ENCODE assay signal across 19 cellular contexts in the genomic region with DNA sequence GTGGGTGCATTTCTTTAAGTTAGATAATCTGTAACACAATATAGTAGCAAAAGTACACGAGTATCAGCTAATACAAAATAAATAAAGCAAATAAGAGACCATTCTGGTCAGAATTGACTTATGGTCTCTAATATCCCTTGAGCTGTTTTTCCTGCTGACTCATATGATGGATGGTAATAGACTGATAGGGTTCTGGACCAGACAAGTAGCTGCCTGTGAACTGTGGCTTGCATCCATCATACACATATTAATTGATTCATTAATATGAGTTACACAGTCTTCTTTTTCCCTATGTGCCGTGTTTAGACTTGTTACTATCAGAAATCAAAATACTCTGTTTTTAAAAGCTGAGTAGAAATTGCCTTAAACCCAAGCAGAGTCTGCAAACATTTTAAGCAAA.
DNase-seq lines count a peak whose midpoint lies in the region; ATAC-seq, FAIRE-seq and TF ChIP-seq lines count a peak whose summit lies in the region.
"Had no signal": no experiment of that assay in that cellular context is flagged by ENCODE, and none has a peak within 500 bp of the region (broad histone marks: within the 10 kb centered on the region; RNA-seq: fewer than 3 reads in every experiment).

No MANE protein-coding gene starts in this region.

- H2AFZ ChIP-seq in keratinocyte (ENCODE audit: control insufficient read depth, low read length) = no peak overlapping the region
- H2AFZ ChIP-seq: GM23338 had no signal

- TF ChIP-seq CTCF in BE2C (IDR thresholded peaks at IDR 0.05; ENCODE audit: low read depth, low read length) = no peak
- TF ChIP-seq CTCF in RWPE2 (IDR thresholded peaks at IDR 0.05; ENCODE audit: poor library complexity, severe bottlenecking) = no peak
- no peak for TF ChIP-seq CTCF in bronchial epithelial cell (IDR thresholded peaks at IDR 0.05; ENCODE audit: insufficient read depth, low read length, severe bottlenecking)
- no peak for TF ChIP-seq CTCF in keratinocyte (optimal IDR thresholded peaks at IDR 0.05 in 1 of 3, IDR thresholded peaks at IDR 0.05 in 1 of 3, conservative IDR thresholded peaks at IDR 0.05 in 1 of 3; ENCODE audit: extremely low read depth in 1 of 3, insufficient read depth in 2 of 3, low read length in 3 of 3)

- peaks cover 0 to 1% of the 10 kb centered on the region in 2 donors for H3K27me3 Mint-ChIP-seq in CD4-positive, alpha-beta memory T cell

- FAIRE-seq in bronchial epithelial cell (lab: Jason Lieb, UNC) (no peak), keratinocyte (lab: Jason Lieb, UNC) (peak; percentile 85)
- FAIRE-seq: G401.6, GM12891 had no signal

- peak; percentile 86 for ATAC-seq in RWPE2 (ENCODE audit: low read depth)
- ATAC-seq: GM23338 had no signal

- H3K4me1 ChIP-seq in BE2C = peaks cover 21% of the 10 kb centered on the region
- peaks cover 21% of the 10 kb centered on the region for H3K4me1 ChIP-seq in RWPE2 (ENCODE audit: insufficient read depth, poor library complexity, severe bottlenecking)
- H3K4me1 ChIP-seq in keratinocyte (ENCODE audit: control insufficient read depth, extremely low read depth, insufficient read depth, low read length) = peaks cover 24% of the 10 kb centered on the region
- no peaks in the 10 kb centered on the region for H3K4me1 ChIP-seq in CD4-positive, alpha-beta memory T cell (ENCODE audit: insufficient read depth, low read length)
- H3K4me1 ChIP-seq: BLaER1 treated with 17β-estradiol and CSF1 and Interleukin-3, amounts not matched to agents 10 nM and 100 nM had no signal

- no peaks in the 10 kb centered on the region for H3K9me1 ChIP-seq in keratinocyte (ENCODE audit: control insufficient read depth, extremely low read depth, insufficient read depth, low read length)

- H3K4me2 ChIP-seq in keratinocyte (ENCODE audit: control insufficient read depth, extremely low read depth, insufficient read depth, low read depth, low read length) = peak overlapping the region; percentile 39
- H3K4me2 ChIP-seq: BLaER1 treated with 17β-estradiol and CSF1 and Interleukin-3, amounts not matched to agents 10 nM and 100 nM; GM23338 had no signal

- no peaks in the 10 kb centered on the region for H3K36me3 Mint-ChIP-seq in CD4-positive, alpha-beta memory T cell
- H3K36me3 Mint-ChIP-seq: CD4-positive, CD25-positive, alpha-beta regulatory T cell had no signal

- H3K4me1 Mint-ChIP-seq in CD4-positive, alpha-beta memory T cell = no peaks in the 10 kb centered on the region
- H3K4me1 Mint-ChIP-seq: CD4-positive, CD25-positive, alpha-beta regulatory T cell; GM23338 had no signal

- intact Hi-C loops in CD4-positive, alpha-beta memory T cell (cut with micrococcal nuclease) = no loop called here

- POLR2A ChIA-PET in CD4-positive, alpha-beta memory T cell (lab: Charles Lee; ENCODE audit: partially characterized antibody) = no interaction called here

- H3K9me3 ChIP-seq in BE2C (no peaks in the 10 kb centered on the region), RWPE2 (ENCODE audit: severe bottlenecking) (no peaks in the 10 kb centered on the region), keratinocyte (ENCODE audit: control insufficient read depth, low read depth, low read length) (no peaks in the 10 kb centered on the region)
- H3K9me3 ChIP-seq in CD4-positive, alpha-beta memory T cell (ENCODE audit: control insufficient read depth in 1 of 2, low read length in 2 of 2) = no peaks in the 10 kb centered on the region
- H3K9me3 ChIP-seq: BLaER1 treated with 17β-estradiol and CSF1 and Interleukin-3, amounts not matched to agents 10 nM and 100 nM had no signal

- dilution Hi-C loops in keratinocyte (cut with MboI; ENCODE audit: extremely low pct_ligation_motif_present, low sequenced_read_pairs) = no loop called here

- no peak overlapping the region for H3K27ac Mint-ChIP-seq in CD4-positive, alpha-beta memory T cell
- H3K27ac Mint-ChIP-seq: CD4-positive, CD25-positive, alpha-beta regulatory T cell; GM23338 had no signal

- H3K9ac ChIP-seq in keratinocyte (ENCODE audit: control insufficient read depth, extremely low read depth, insufficient read depth, low read length) = no peak overlapping the region
- H3K9ac ChIP-seq: BLaER1 treated with 17β-estradiol and CSF1 and Interleukin-3, amounts not matched to agents 10 nM and 100 nM had no signal

- no peaks in the 10 kb centered on the region for H3K36me3 ChIP-seq in BE2C
- no peaks in the 10 kb centered on the region for H3K36me3 ChIP-seq in RWPE2 (ENCODE audit: low read depth)
- no peaks in the 10 kb centered on the region for H3K36me3 ChIP-seq in bronchial epithelial cell (ENCODE audit: control insufficient read depth, insufficient read depth, low read length)
- no peaks in the 10 kb centered on the region for H3K36me3 ChIP-seq in keratinocyte (ENCODE audit: control insufficient read depth in 2 of 2, extremely low read depth in 1 of 2, insufficient read depth in 2 of 2, low read length in 2 of 2)
- H3K36me3 ChIP-seq in CD4-positive, alpha-beta memory T cell (ENCODE audit: insufficient read depth, low read length) = no peaks in the 10 kb centered on the region
- H3K36me3 ChIP-seq: BLaER1 treated with 17β-estradiol and CSF1 and Interleukin-3, amounts not matched to agents 10 nM and 100 nM had no signal

- DNase-seq in BE2C (peak; percentile 46), RWPE2 (ENCODE audit: low spot score) (no peak), bronchial epithelial cell (ENCODE audit: low read depth) (peak; percentile 92), keratinocyte (ENCODE audit: low read depth, low spot score) (peak; percentile 64), iPS-NIHi7 (ENCODE audit: extremely low spot score) (no peak), NOMO-1 (lab: John Stamatoyannopoulos, UW; ENCODE audit: unreplicated experiment in 2 of 2) (no peak), DMS53 treated with DMSO at 0.1 percent for 48 hours (lab: John Stamatoyannopoulos, UW; ENCODE audit: unreplicated experiment) (no peak)
- no peak for DNase-seq in CD4-positive, alpha-beta memory T cell
- DNase-seq: 8988T; AML-193; CD4-positive, CD25-positive, alpha-beta regulatory T cell; DMS79 treated with DMSO at 0.1 percent for 48 hours; EL; H7 had no signal

- H3K27me3 ChIP-seq in BE2C (no peaks in the 10 kb centered on the region), RWPE2 (ENCODE audit: insufficient read depth, poor library complexity, severe bottlenecking) (no peaks in the 10 kb centered on the region), bronchial epithelial cell (ENCODE audit: control insufficient read depth, insufficient read depth, low read length) (no peaks in the 10 kb centered on the region), keratinocyte (ENCODE audit: control insufficient read depth, extremely low read depth, insufficient read depth, low read length) (no peaks in the 10 kb centered on the region)
- H3K27me3 ChIP-seq in CD4-positive, alpha-beta memory T cell (ENCODE audit: insufficient read depth, low read length) = no peaks in the 10 kb centered on the region
- H3K27me3 ChIP-seq: BLaER1 treated with 17β-estradiol and CSF1 and Interleukin-3, amounts not matched to agents 10 nM and 100 nM had no signal

- H3K4me3 Mint-ChIP-seq in CD4-positive, alpha-beta memory T cell = no peak overlapping the region
- H3K4me3 Mint-ChIP-seq: CD4-positive, CD25-positive, alpha-beta regulatory T cell; GM23338 had no signal

- H4K20me1 ChIP-seq in keratinocyte (ENCODE audit: control insufficient read depth, extremely low read depth, insufficient read depth, low read length) = no peaks in the 10 kb centered on the region
- H4K20me1 ChIP-seq: BLaER1 treated with 17β-estradiol and CSF1 and Interleukin-3, amounts not matched to agents 10 nM and 100 nM had no signal

- peak overlapping the region; percentile 52 for H3K27ac ChIP-seq in RWPE2 (ENCODE audit: poor library complexity, severe bottlenecking)
- no peak overlapping the region for H3K27ac ChIP-seq in keratinocyte (ENCODE audit: control insufficient read depth, insufficient read depth, low read length)
- no peak overlapping the region for H3K27ac ChIP-seq in CD4-positive, alpha-beta memory T cell (ENCODE audit: low read depth, low read length)
- H3K27ac ChIP-seq: BLaER1 treated with 17β-estradiol and CSF1 and Interleukin-3, amounts not matched to agents 10 nM and 100 nM; HL-60 had no signal

- CTCF ChIA-PET in CD4-positive, alpha-beta memory T cell (lab: Charles Lee; ENCODE audit: partially characterized antibody) = no interaction called here

- no peaks in the 10 kb centered on the region for H3K79me2 ChIP-seq in keratinocyte (ENCODE audit: control insufficient read depth, insufficient read depth, low read length)

- no peak overlapping the region for H3K4me3 ChIP-seq in BE2C (ENCODE audit: low read depth, low read length)
- H3K4me3 ChIP-seq in RWPE2 (ENCODE audit: severe bottlenecking) = no peak overlapping the region
- no peak overlapping the region for H3K4me3 ChIP-seq in bronchial epithelial cell (ENCODE audit: low read depth, low read length)
- H3K4me3 ChIP-seq in keratinocyte (ENCODE audit: control insufficient read depth in 2 of 3, extremely low read depth in 1 of 3, insufficient read depth in 2 of 3, low read depth in 1 of 3, low read length in 3 of 3) = no peak overlapping the region
- no peak overlapping the region for H3K4me3 ChIP-seq in CD4-positive, alpha-beta memory T cell (ENCODE audit: low read length in 2 of 2)
- H3K4me3 ChIP-seq: BLaER1 treated with 17β-estradiol and CSF1 and Interleukin-3, amounts not matched to agents 10 nM and 100 nM; GM23338 had no signal

- H3K9me3 Mint-ChIP-seq in CD4-positive, alpha-beta memory T cell = peaks cover 0 to 4% (median 0%) of the 10 kb centered on the region in 8 donors
- H3K9me3 Mint-ChIP-seq: GM23338 had no signal

Comparison
In these comparisons a context has a peak if more than half of its experiments do, and no peak if none do; other contexts are left out.
1. DNase-seq: peak in BE2C (single experiment), bronchial epithelial cell (single experiment) and keratinocyte (single experiment); none in RWPE2 (single experiment), iPS-NIHi7 (single experiment), NOMO-1 (0 of 2), CD4-positive, alpha-beta memory T cell (0 of 5) and DMS53 treated with DMSO at 0.1 percent for 48 hours (single experiment).